21 cellular contexts compared by ENCODE assay signal in the genomic region with DNA sequence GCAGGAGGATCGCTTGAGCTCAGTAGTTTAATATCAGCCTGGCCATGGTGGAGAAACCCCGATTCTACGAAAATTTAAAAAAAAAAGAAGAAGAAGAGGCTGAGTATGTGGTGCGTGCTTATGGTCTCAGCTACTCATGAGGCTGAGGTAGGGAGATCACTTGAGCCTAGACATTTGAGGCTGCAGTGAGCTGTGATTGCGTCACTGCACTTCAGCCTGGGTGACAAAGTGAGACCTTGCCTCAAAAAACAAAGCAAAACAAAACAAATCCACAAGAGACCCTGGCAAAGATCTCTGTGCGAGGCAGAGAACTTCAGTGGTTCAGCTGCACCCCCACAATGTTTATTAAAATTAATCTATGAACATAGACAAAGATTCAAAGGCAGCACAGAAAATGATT.
"Had no signal": no experiment of that assay in that cellular context is flagged by ENCODE, and none has a peak within 500 bp of the region (broad histone marks: within the 10 kb centered on the region; RNA-seq: fewer than 3 reads in every experiment).

No MANE protein-coding gene starts in this region.

- FAIRE-seq: endothelial cell of umbilical vein had no signal

- H3K4me3 Mint-ChIP-seq: endodermal cell; naive thymus-derived CD4-positive, alpha-beta T cell; nephron progenitor cell had no signal

- H3K79me2 ChIP-seq: hepatocyte had no signal

- H3K36me3 Mint-ChIP-seq: naive thymus-derived CD4-positive, alpha-beta T cell had no signal

- H3K36me3 ChIP-seq: colonic mucosa, suprapubic skin, tibial artery, upper lobe of left lung, uterus had no signal

- H3K9me3 Mint-ChIP-seq: endodermal cell; naive thymus-derived CD4-positive, alpha-beta T cell; nephron progenitor cell had no signal

- H3K9me3 ChIP-seq: colonic mucosa, suprapubic skin, tibial artery, upper lobe of left lung, uterus had no signal

- H3K27ac ChIP-seq: colonic mucosa, hepatocyte, suprapubic skin, tibial artery, upper lobe of left lung, uterus had no signal

- H3K4me3 ChIP-seq: colonic mucosa, hepatocyte, smooth muscle cell, suprapubic skin, tibial artery, upper lobe of left lung, uterus had no signal

- ATAC-seq: left colon; naive thymus-derived CD4-positive, alpha-beta T cell; right cardiac atrium; stimulated activated naive CD8-positive, alpha-beta T cell treated with anti-CD3 and anti-CD28 coated beads, Interleukin-15, Interleukin-2, amounts not matched to agents 100 U/mL and 50 U/mL, for 24 hours had no signal

- H2AFZ ChIP-seq: hepatocyte had no signal

- H3K4me1 ChIP-seq: colonic mucosa, uterus had no signal

- H3K27me3 ChIP-seq: colonic mucosa, hepatocyte, suprapubic skin, tibial artery, upper lobe of left lung, uterus had no signal

- H3K4me2 ChIP-seq: hepatocyte, smooth muscle cell had no signal

- H3K27ac Mint-ChIP-seq: endodermal cell, nephron progenitor cell had no signal

- DNase-seq: colonic mucosa; dermis blood vessel endothelial cell; effector CD4-positive, alpha-beta T cell; endodermal cell; erythroblast; foreskin melanocyte; head of caudate nucleus; left colon; mesendoderm; naive thymus-derived CD4-positive, alpha-beta T cell; nephron progenitor cell; right cardiac atrium; stimulated activated CD4-positive, alpha-beta T cell treated with anti-CD3 and anti-CD28 coated beads, Interleukin-2, amount 100 ng/mL, for 48 hours; stimulated activated naive CD8-positive, alpha-beta T cell treated with anti-CD3 and anti-CD28 coated beads, Interleukin-15, Interleukin-2, amounts not matched to agents 100 U/mL and 50 U/mL, for 24 hours; tibial artery; upper lobe of left lung; uterus had no signal
